Comparison of ENCODE assay signal across 8 cellular contexts in genomic region chr12:25733541-25733940, GRCh38.
"Had no signal": no experiment of that assay in that cellular context is flagged by ENCODE, and none has a peak within 500 bp of the region (broad histone marks: within the 10 kb centered on the region; RNA-seq: fewer than 3 reads in every experiment).

No MANE protein-coding gene starts in this region.

- H3K9me3 ChIP-seq: HAP-1 had no signal

- H2AFZ ChIP-seq: GM23248, GM23338 had no signal

- H3K27ac ChIP-seq: GM23248 had no signal

- H3K4me1 ChIP-seq: HAP-1 had no signal

- H3K9ac ChIP-seq: GM23248 had no signal

- H3K4me2 ChIP-seq: GM23338 had no signal

- H3K4me3 ChIP-seq: GM23248, GM23338, HAP-1 had no signal

- H3K36me3 ChIP-seq: HAP-1 had no signal

- DNase-seq: GM23248, GOT3, H7, H9, HCEC 1CT, HFFc6 had no signal
